ENCODE assay signal across 20 cellular contexts in genomic region chr10:133024711-133025557, GRCh38.
"Had no signal": no experiment of that assay in that cellular context is flagged by ENCODE, and none has a peak within 500 bp of the region (broad histone marks: within the 10 kb centered on the region; RNA-seq: fewer than 3 reads in every experiment).

No MANE protein-coding gene starts in this region.

- H3K4me1 ChIP-seq: pancreas had no signal

- H3K27ac ChIP-seq: hepatocyte, neutrophil, pancreas, spleen had no signal

- ATAC-seq: activated naive CD8-positive, alpha-beta T cell treated with anti-CD3 and anti-CD28 coated beads, Interleukin-2, amount 50 U/mL, for 24 hours; effector memory CD8-positive, alpha-beta T cell; mucosa of descending colon; pancreas; stimulated activated naive B cell treated with anti-CD40 and anti-IgM and Interleukin-4, amounts not matched to agents 10 μg/mL and 1 μg/mL and 100 μg/mL, for 72 hours had no signal

- H3K4me2 ChIP-seq: hepatocyte had no signal

- DNase-seq: activated CD4-positive, alpha-beta T cell treated with anti-CD3 and anti-CD28 coated beads, Interleukin-2, amount 50 U/mL, for 1 hour; activated CD4-positive, CD25-positive, alpha-beta regulatory T cell; activated CD8-positive, alpha-beta memory T cell treated with anti-CD3 and anti-CD28 coated beads, Interleukin-2, amount 50 U/mL, for 4 hours; activated effector memory CD4-positive, alpha-beta T cell treated with Interleukin-2 at 50 U/mL for 16 hours; activated naive CD4-positive, alpha-beta T cell treated with anti-CD3 and anti-CD28 coated beads, Interleukin-2, amount 10 ng/mL, durations not matched to agents 7 days and 5 days; activated naive CD8-positive, alpha-beta T cell treated with anti-CD3 and anti-CD28 coated beads, Interleukin-2, amount 50 U/mL, for 24 hours; activated T-cell treated with anti-CD3 and anti-CD28 coated beads, Interleukin-2, amount 50 U/mL, for 48 hours; anterior cingulate cortex; caudate nucleus; effector memory CD8-positive, alpha-beta T cell; foreskin fibroblast; mucosa of descending colon; naive B cell; spleen; stimulated activated naive B cell treated with anti-CD40 and anti-IgM and Interleukin-4, amounts not matched to agents 10 μg/mL and 1 μg/mL and 100 μg/mL, for 72 hours; T-helper 1 cell; T-helper 9 cell had no signal

- H3K4me3 ChIP-seq: hepatocyte, mucosa of descending colon, pancreas, spleen had no signal

- H2AFZ ChIP-seq: hepatocyte had no signal

- H3K9me3 ChIP-seq: mucosa of descending colon, neutrophil, pancreas, spleen had no signal

- H3K27me3 ChIP-seq: hepatocyte, pancreas had no signal

- H3K36me3 ChIP-seq: neutrophil, pancreas, spleen had no signal
